16 cellular contexts compared by ENCODE assay signal in genomic region chrX:11472381-11472780, GRCh38.
"Had no signal": no experiment of that assay in that cellular context is flagged by ENCODE, and none has a peak within 500 bp of the region (broad histone marks: within the 10 kb centered on the region; RNA-seq: fewer than 3 reads in every experiment).

No MANE protein-coding gene starts in this region.

- H3K36me3 Mint-ChIP-seq: naive thymus-derived CD8-positive, alpha-beta T cell had no signal

- H3K4me1 Mint-ChIP-seq: naive thymus-derived CD8-positive, alpha-beta T cell had no signal

- H3K9me3 Mint-ChIP-seq: naive thymus-derived CD8-positive, alpha-beta T cell had no signal

- DNase-seq: colonic mucosa; dermis blood vessel endothelial cell; esophagus squamous epithelium; foreskin keratinocyte; left colon; mucosa of descending colon; naive thymus-derived CD8-positive, alpha-beta T cell; pancreas; right lobe of liver; stimulated activated naive CD4-positive, alpha-beta T cell; stomach; substantia nigra; transverse colon had no signal

- H3K27ac ChIP-seq: colonic mucosa, foreskin keratinocyte, pancreas, prostate gland, right lobe of liver, skin epidermis, stomach, thoracic aorta, transverse colon had no signal

- H3K4me3 ChIP-seq: colonic mucosa, esophagus squamous epithelium, mucosa of descending colon, pancreas, prostate gland, right lobe of liver, skin epidermis, stomach, thoracic aorta, transverse colon had no signal

- H3K36me3 ChIP-seq: colonic mucosa, esophagus squamous epithelium, pancreas, prostate gland, right lobe of liver, stomach, thoracic aorta, transverse colon had no signal

- H3K4me1 ChIP-seq: colonic mucosa, foreskin keratinocyte, pancreas, prostate gland, right lobe of liver, transverse colon had no signal

- ATAC-seq: foreskin keratinocyte; left colon; mucosa of descending colon; naive thymus-derived CD8-positive, alpha-beta T cell; pancreas; right lobe of liver had no signal

- H3K27me3 ChIP-seq: colonic mucosa, esophagus squamous epithelium, foreskin keratinocyte, transverse colon had no signal

- H3K4me3 Mint-ChIP-seq: naive thymus-derived CD8-positive, alpha-beta T cell had no signal

- FAIRE-seq: pancreas had no signal

- H3K9me3 ChIP-seq: colonic mucosa, esophagus squamous epithelium, mucosa of descending colon, pancreas, prostate gland, right lobe of liver, stomach, thoracic aorta, transverse colon had no signal
